In genomic region chr17:12507046-12507445, GRCh38 we compare ENCODE assay signal across 29 cellular contexts.
"Had no signal": no experiment of that assay in that cellular context is flagged by ENCODE, and none has a peak within 500 bp of the region (broad histone marks: within the 10 kb centered on the region; RNA-seq: fewer than 3 reads in every experiment).

No MANE protein-coding gene starts in this region.

- H3K27ac Mint-ChIP-seq: immature natural killer cell; naive thymus-derived CD4-positive, alpha-beta T cell; nephron; stimulated activated effector memory CD8-positive, alpha-beta T cell treated with anti-CD3 and anti-CD28 coated beads, Interleukin-12 subunit alpha, Interleukin-12 subunit beta, amount 100 ng/mL, for 72 hours; stimulated activated naive CD8-positive, alpha-beta T cell treated with anti-CD3 and anti-CD28 coated beads, Interleukin-15, Interleukin-2, amounts not matched to agents 100 ng/mL and 50 ng/mL, for 24 hours had no signal

- H3K4me3 Mint-ChIP-seq: immature natural killer cell; naive thymus-derived CD4-positive, alpha-beta T cell; nephron; neural crest cell; stimulated activated effector memory CD8-positive, alpha-beta T cell treated with anti-CD3 and anti-CD28 coated beads, Interleukin-12 subunit alpha, Interleukin-12 subunit beta, amount 100 ng/mL, for 72 hours; stimulated activated naive CD8-positive, alpha-beta T cell treated with anti-CD3 and anti-CD28 coated beads, Interleukin-15, Interleukin-2, amounts not matched to agents 100 ng/mL and 50 ng/mL, for 24 hours had no signal

- H3K27me3 ChIP-seq: heart left ventricle, pancreas, spleen, suprapubic skin, tibial artery, upper lobe of right lung, uterus had no signal

- H3K36me3 ChIP-seq: heart left ventricle, left ventricle myocardium inferior, pancreas, prostate gland, spleen, suprapubic skin, thoracic aorta, tibial artery, upper lobe of right lung, uterus had no signal

- H3K9me3 Mint-ChIP-seq: nephron, neural crest cell had no signal

- H3K27me3 Mint-ChIP-seq: stimulated activated naive CD8-positive, alpha-beta T cell treated with anti-CD3 and anti-CD28 coated beads, Interleukin-15, Interleukin-2, amounts not matched to agents 100 ng/mL and 50 ng/mL, for 24 hours had no signal

- H3K4me3 ChIP-seq: heart left ventricle, left ventricle myocardium inferior, lung, mucosa of descending colon, pancreas, prostate gland, skin epidermis, spleen, suprapubic skin, thoracic aorta, tibial artery, upper lobe of right lung, uterus had no signal

- H3K4me1 Mint-ChIP-seq: immature natural killer cell; naive thymus-derived CD4-positive, alpha-beta T cell; nephron; neural crest cell; stimulated activated effector memory CD8-positive, alpha-beta T cell treated with anti-CD3 and anti-CD28 coated beads, Interleukin-12 subunit alpha, Interleukin-12 subunit beta, amount 100 ng/mL, for 72 hours had no signal

- FAIRE-seq: islet of Langerhans, kidney, pancreas had no signal

- DNase-seq: heart left ventricle; immature natural killer cell; kidney; left ventricle myocardium inferior; midbrain; mucosa of descending colon; naive thymus-derived CD4-positive, alpha-beta T cell; pancreas; posterior cingulate gyrus; retina; right cardiac atrium; spleen; stimulated activated CD4-positive, alpha-beta T cell treated with anti-CD3 and anti-CD28 coated beads, Interleukin-4, amount 100 ng/mL, for 24 hours; stimulated activated naive CD4-positive, alpha-beta T cell; tibial artery; trophoblast cell; upper lobe of right lung; uterus had no signal

- H3K4me1 ChIP-seq: heart left ventricle, left ventricle myocardium inferior, pancreas, prostate gland, spleen, suprapubic skin, upper lobe of right lung, uterus had no signal

- H3K9me3 ChIP-seq: heart left ventricle, left ventricle myocardium inferior, mucosa of descending colon, pancreas, prostate gland, spleen, suprapubic skin, thoracic aorta, tibial artery, upper lobe of right lung, uterus had no signal

- ATAC-seq: heart left ventricle; mucosa of descending colon; naive thymus-derived CD4-positive, alpha-beta T cell; pancreas; right cardiac atrium; sciatic nerve; stimulated activated effector memory CD8-positive, alpha-beta T cell treated with anti-CD3 and anti-CD28 coated beads, Interleukin-12 subunit alpha, Interleukin-12 subunit beta, amount 100 ng/mL, for 72 hours; upper lobe of right lung had no signal

- H3K36me3 Mint-ChIP-seq: immature natural killer cell; naive thymus-derived CD4-positive, alpha-beta T cell; stimulated activated effector memory CD8-positive, alpha-beta T cell treated with anti-CD3 and anti-CD28 coated beads, Interleukin-12 subunit alpha, Interleukin-12 subunit beta, amount 100 ng/mL, for 72 hours had no signal

- H3K27ac ChIP-seq: heart left ventricle, left ventricle myocardium inferior, pancreas, prostate gland, skin epidermis, spleen, suprapubic skin, thoracic aorta, tibial artery, upper lobe of right lung, uterus had no signal
